In the genomic region with DNA sequence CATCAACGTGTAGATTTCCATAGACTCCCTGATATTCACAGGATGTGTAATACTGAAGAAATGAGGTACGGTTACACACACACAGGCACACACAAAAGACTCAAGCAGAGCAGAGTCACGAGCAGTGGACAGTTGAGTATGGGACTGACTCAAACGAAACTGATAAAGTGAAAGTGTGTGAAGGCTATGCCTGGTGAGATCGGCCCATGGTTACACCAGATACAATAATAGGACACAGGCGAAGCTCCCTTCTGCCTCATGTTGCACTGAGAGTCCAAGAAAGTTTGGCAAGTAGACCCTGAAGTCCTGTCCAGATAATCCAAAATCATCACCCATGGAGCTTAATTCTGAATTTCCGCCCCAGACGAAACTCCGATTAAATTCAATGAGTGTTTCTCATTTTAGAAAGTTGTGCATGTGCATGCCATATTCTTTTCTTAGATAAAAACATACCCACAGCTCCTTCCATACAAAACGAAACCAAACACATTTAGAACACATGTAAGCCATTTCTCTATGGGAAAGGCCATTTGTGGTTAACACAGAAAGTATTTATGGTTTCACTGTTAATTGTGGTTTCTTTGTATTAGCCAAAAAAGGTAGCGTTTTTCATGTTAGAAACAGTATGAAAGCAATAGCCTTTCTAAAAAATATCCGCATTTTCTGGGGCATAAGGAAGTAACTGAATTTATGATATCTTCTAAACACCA, we compare ENCODE assay signal across 10 cellular contexts.
DNase-seq lines count a peak whose midpoint lies in the region; ATAC-seq and TF ChIP-seq lines count a peak whose summit lies in the region.
"Had no signal": no experiment of that assay in that cellular context is flagged by ENCODE, and none has a peak within 500 bp of the region (broad histone marks: within the 10 kb centered on the region; RNA-seq: fewer than 3 reads in every experiment).

No MANE protein-coding gene starts in this region.

- H3K4me1 Mint-ChIP-seq in immature natural killer cell = peaks cover 11 to 17% of the 10 kb centered on the region in 2 donors

- no peaks in the 10 kb centered on the region for H3K36me3 Mint-ChIP-seq in immature natural killer cell

- no peaks in the 10 kb centered on the region for H3K4me1 ChIP-seq in left ventricle myocardium inferior
- H3K4me1 ChIP-seq: parathyroid adenoma had no signal

- peak; percentile 92 for ATAC-seq in HG02678 (IDR thresholded peaks at IDR 0.05; ENCODE audit: unreplicated experiment)

- no peak overlapping the region for H3K4me3 ChIP-seq in left ventricle myocardium inferior

- H3K27me3 Mint-ChIP-seq in immature natural killer cell (ENCODE audit: low read depth in 3 of 3) = peaks cover 7 to 13% (median 10%) of the 10 kb centered on the region in 3 donors

- H3K27ac Mint-ChIP-seq in immature natural killer cell = no peak overlapping the region

- no peaks in the 10 kb centered on the region for H3K9me3 ChIP-seq in left ventricle myocardium inferior (replicated peaks)

- H3K27me3 ChIP-seq in left ventricle myocardium inferior (ENCODE audit: low read depth) = peaks cover 19% of the 10 kb centered on the region

- H3K36me3 ChIP-seq in left ventricle myocardium inferior = no peaks in the 10 kb centered on the region

- no peak overlapping the region for H3K27ac ChIP-seq in left ventricle myocardium inferior (replicated peaks)
- H3K27ac ChIP-seq: 22Rv1, parathyroid adenoma had no signal

- peak; percentile 22 for DNase-seq in NCI-H2107 treated with DMSO at 0.1 percent for 48 hours (lab: John Stamatoyannopoulos, UW; ENCODE audit: unreplicated experiment)
- no peak for DNase-seq in NCI-H2107 (lab: John Stamatoyannopoulos, UW)
- DNase-seq in NCI-H526 treated with DMSO at 0.1 percent for 48 hours (lab: John Stamatoyannopoulos, UW) = peak; percentile 37
- peak; percentile 3 to 13 (median 11) for DNase-seq in immature natural killer cell
- DNase-seq in left ventricle myocardium inferior = no peak
- DNase-seq in NK-92 (lab: John Stamatoyannopoulos, UW; ENCODE audit: unreplicated experiment) = no peak
- DNase-seq in NCI-H2196 (lab: John Stamatoyannopoulos, UW; ENCODE audit: unreplicated experiment) = no peak

- peak overlapping the region in 4 of 5 donors; percentile 39 to 66 (median 54) for H3K4me3 Mint-ChIP-seq in immature natural killer cell

- intact Hi-C loops in left ventricle myocardium inferior (cut with micrococcal nuclease) = no loop called here

- peaks cover 0 to 5% (median 0%) of the 10 kb centered on the region in 6 donors for H3K9me3 Mint-ChIP-seq in immature natural killer cell

- TF ChIP-seq CTCF in left ventricle myocardium inferior (IDR thresholded peaks at IDR 0.05; ENCODE audit: borderline replicate concordance) = no peak

Comparison
In these comparisons a context has a peak if more than half of its experiments do, and no peak if none do; other contexts are left out.
1. DNase-seq: peak in NCI-H2107 treated with DMSO at 0.1 percent for 48 hours (single experiment), NCI-H526 treated with DMSO at 0.1 percent for 48 hours (single experiment) and immature natural killer cell (3 of 3); none in NCI-H2107 (single experiment), left ventricle myocardium inferior (single experiment), NK-92 (single experiment) and NCI-H2196 (single experiment).